Comparison of ENCODE assay signal across 10 cellular contexts in the genomic region with DNA sequence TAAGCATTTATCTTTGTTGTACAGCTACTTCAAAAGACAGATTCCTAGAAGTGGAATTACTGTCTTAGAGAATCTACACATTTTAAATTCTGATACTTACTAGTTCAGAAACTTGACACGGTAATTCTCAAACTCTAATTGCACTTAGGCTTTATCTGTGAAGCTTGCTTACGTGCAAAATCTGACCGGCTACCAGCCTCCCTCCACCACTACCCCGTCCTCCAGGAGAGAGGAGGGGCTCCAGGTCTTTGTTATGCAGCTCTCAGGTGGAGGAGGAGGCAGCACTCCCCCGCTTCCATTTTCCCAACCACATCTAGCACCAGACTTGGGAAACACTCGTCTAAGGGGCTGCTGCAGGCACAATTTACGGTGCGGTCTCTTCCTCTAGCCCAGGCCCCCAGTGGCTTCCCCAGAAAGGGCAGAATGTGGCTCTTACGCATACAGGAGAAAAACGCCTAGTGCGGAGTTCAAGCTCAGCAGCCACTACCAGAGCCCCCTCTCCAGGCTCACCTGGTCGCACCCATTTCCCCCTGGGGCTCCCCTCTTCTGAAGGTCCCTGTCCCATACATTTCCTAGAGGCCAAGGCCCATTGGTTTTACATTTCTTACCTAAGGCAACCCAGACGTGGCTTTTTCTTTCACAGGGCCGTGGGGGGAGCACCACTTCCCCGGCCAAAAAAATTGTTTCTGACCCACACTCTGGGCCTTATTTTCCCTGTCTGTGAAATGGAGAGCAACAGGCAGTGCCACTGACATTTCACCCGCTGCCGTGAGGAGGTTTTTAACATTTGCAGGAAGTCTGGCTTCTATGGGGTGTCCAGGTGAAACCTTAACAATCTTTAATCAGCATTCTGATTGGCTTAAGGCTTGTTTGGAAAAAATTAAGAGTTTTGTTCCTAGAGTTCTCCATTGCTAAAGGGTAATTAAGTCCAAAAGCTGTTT. TPM values are rescaled to one million over a fixed set of nuclear protein-coding genes. Genes with fewer than 3 reads are reported as not detected.
DNase-seq lines count a peak whose midpoint lies in the region; ATAC-seq and TF ChIP-seq lines count a peak whose summit lies in the region.
"Had no signal": no experiment of that assay in that cellular context is flagged by ENCODE, and none has a peak within 500 bp of the region (broad histone marks: within the 10 kb centered on the region; RNA-seq: fewer than 3 reads in every experiment).

No MANE protein-coding gene starts in this region.

- no peak for DNase-seq in T-helper 1 cell
- peak; percentile 78 for DNase-seq in WTC11 (ENCODE audit: low spot score)
- DNase-seq in islet precursor cell = peak; percentile 90
- DNase-seq in cerebellum (ENCODE audit: low spot score) = no peak
- DNase-seq: SHP77 had no signal

- H3K9ac ChIP-seq in stomach smooth muscle (ENCODE audit: low read length in 2 of 2) = peak overlapping the region; percentile 38 to 66

- no peak for TF ChIP-seq CTCF in WTC11 (IDR thresholded peaks at IDR 0.05)

- H3K36me3 Mint-ChIP-seq in T-helper 1 cell treated with Interleukin-12 subunit alpha and Interleukin-12 subunit beta and Interleukin-4 antibody, amounts not matched to agents 30 μg/mL and 1 μg/mL, for 36 hours (ENCODE audit: low read depth) = peaks cover 16% of the 10 kb centered on the region
- peaks cover 10% of the 10 kb centered on the region for H3K36me3 Mint-ChIP-seq in WTC11

- peak overlapping the region; percentile 98 for H3K27ac Mint-ChIP-seq in T-helper 1 cell treated with Interleukin-12 subunit alpha and Interleukin-12 subunit beta and Interleukin-4 antibody, amounts not matched to agents 30 μg/mL and 1 μg/mL, for 36 hours
- H3K27ac Mint-ChIP-seq in WTC11 = peak overlapping the region; percentile 99

- no peaks in the 10 kb centered on the region for H3K27me3 ChIP-seq in stomach smooth muscle (ENCODE audit: control insufficient read depth in 1 of 2, insufficient read depth in 2 of 2, low read length in 2 of 2)

- peak overlapping the region; percentile 85 for H3K27ac ChIP-seq in stomach smooth muscle (ENCODE audit: low read length)

- H3K36me3 ChIP-seq in stomach smooth muscle (ENCODE audit: control insufficient read depth in 2 of 2, insufficient read depth in 2 of 2, low read length in 2 of 2) = no peaks in the 10 kb centered on the region

- H3K4me1 ChIP-seq in stomach smooth muscle (ENCODE audit: control insufficient read depth, insufficient read depth, low read length) = peaks cover 26% of the 10 kb centered on the region

- H3K9me3 ChIP-seq in stomach smooth muscle (ENCODE audit: control insufficient read depth in 2 of 2, low read length in 2 of 2) = no peaks in the 10 kb centered on the region

- POLR2A ChIA-PET in WTC11 (lab: Charles Lee) = interaction anchor here (0.6 to 5.8 kb wide), 10 partner anchors 9 to 264 kb away, joined by 3 to 54 read pairs (median 4); a partner anchor contains a TSS

- CTCF ChIA-PET in WTC11 (lab: Charles Lee) = interaction anchor here (0.6 to 3.5 kb wide), 16 partner anchors 10 to 369 kb away, joined by 3 to 32 read pairs (median 4); a partner anchor contains a TSS

- H3K4me3 Mint-ChIP-seq in T-helper 1 cell treated with Interleukin-12 subunit alpha and Interleukin-12 subunit beta and Interleukin-4 antibody, amounts not matched to agents 30 μg/mL and 1 μg/mL, for 36 hours = peak overlapping the region; percentile 84
- H3K4me3 Mint-ChIP-seq in WTC11 = peak overlapping the region; percentile 80

- H3K4me3 ChIP-seq in stomach smooth muscle (ENCODE audit: low read length in 2 of 2) = no peak overlapping the region

- no peaks in the 10 kb centered on the region for H3K27me3 Mint-ChIP-seq in T-helper 1 cell treated with Interleukin-12 subunit alpha and Interleukin-12 subunit beta and Interleukin-4 antibody, amounts not matched to agents 30 μg/mL and 1 μg/mL, for 36 hours (ENCODE audit: low read depth)
- H3K27me3 Mint-ChIP-seq in WTC11 (ENCODE audit: low read depth) = no peaks in the 10 kb centered on the region

- peak; percentile 67 for ATAC-seq in WTC11
- ATAC-seq in GM19328 (IDR thresholded peaks at IDR 0.05; ENCODE audit: unreplicated experiment) = no peak
- ATAC-seq in HG03175 (IDR thresholded peaks at IDR 0.05; ENCODE audit: unreplicated experiment) = no peak

- no peaks in the 10 kb centered on the region for H3K9me3 Mint-ChIP-seq in T-helper 1 cell treated with Interleukin-12 subunit alpha and Interleukin-12 subunit beta and Interleukin-4 antibody, amounts not matched to agents 30 μg/mL and 1 μg/mL, for 36 hours
- peaks cover 4% of the 10 kb centered on the region; the same call in 1 of the 2 replicates for H3K9me3 Mint-ChIP-seq in WTC11

- H3K4me1 Mint-ChIP-seq in T-helper 1 cell treated with Interleukin-12 subunit alpha and Interleukin-12 subunit beta and Interleukin-4 antibody, amounts not matched to agents 30 μg/mL and 1 μg/mL, for 36 hours (ENCODE audit: low read depth) = peaks cover 33% of the 10 kb centered on the region
- H3K4me1 Mint-ChIP-seq in WTC11 = peaks cover 59% of the 10 kb centered on the region

TF ChIP-seq in WTC11, 78 proteins besides CTCF, POLR2A, EP300 and RAD21:
- TF ChIP-seq ZNF317 (CRISPR knock-in tag; IDR thresholded peaks at IDR 0.05; ENCODE audit: borderline replicate concordance, low read depth) = no peak
- TF ChIP-seq ZNF232 (CRISPR knock-in tag; IDR thresholded peaks at IDR 0.05) = 0 out of 2 replicates have a peak, but pooled peaks have one; percentile 39
- no peak for TF ChIP-seq ESRRA (CRISPR knock-in tag; IDR thresholded peaks at IDR 0.05; ENCODE audit: borderline replicate concordance)
- TF ChIP-seq CBFB (CRISPR knock-in tag; IDR thresholded peaks at IDR 0.05; ENCODE audit: low read depth) = no peak
- TF ChIP-seq TEAD1 (CRISPR knock-in tag; IDR thresholded peaks at IDR 0.05) = peak; percentile 16; the same call in 1 of the 2 replicates
- peak; percentile 59 for TF ChIP-seq SP1 (CRISPR knock-in tag; conservative IDR thresholded peaks at IDR 0.05)
- 0 out of 2 replicates have a peak, but pooled peaks have one; percentile 27 for TF ChIP-seq CREM (CRISPR knock-in tag; IDR thresholded peaks at IDR 0.05)
- TF ChIP-seq MXD4 (CRISPR knock-in tag; IDR thresholded peaks at IDR 0.05; ENCODE audit: borderline replicate concordance) = no peak
- TF ChIP-seq, protein P1, sequence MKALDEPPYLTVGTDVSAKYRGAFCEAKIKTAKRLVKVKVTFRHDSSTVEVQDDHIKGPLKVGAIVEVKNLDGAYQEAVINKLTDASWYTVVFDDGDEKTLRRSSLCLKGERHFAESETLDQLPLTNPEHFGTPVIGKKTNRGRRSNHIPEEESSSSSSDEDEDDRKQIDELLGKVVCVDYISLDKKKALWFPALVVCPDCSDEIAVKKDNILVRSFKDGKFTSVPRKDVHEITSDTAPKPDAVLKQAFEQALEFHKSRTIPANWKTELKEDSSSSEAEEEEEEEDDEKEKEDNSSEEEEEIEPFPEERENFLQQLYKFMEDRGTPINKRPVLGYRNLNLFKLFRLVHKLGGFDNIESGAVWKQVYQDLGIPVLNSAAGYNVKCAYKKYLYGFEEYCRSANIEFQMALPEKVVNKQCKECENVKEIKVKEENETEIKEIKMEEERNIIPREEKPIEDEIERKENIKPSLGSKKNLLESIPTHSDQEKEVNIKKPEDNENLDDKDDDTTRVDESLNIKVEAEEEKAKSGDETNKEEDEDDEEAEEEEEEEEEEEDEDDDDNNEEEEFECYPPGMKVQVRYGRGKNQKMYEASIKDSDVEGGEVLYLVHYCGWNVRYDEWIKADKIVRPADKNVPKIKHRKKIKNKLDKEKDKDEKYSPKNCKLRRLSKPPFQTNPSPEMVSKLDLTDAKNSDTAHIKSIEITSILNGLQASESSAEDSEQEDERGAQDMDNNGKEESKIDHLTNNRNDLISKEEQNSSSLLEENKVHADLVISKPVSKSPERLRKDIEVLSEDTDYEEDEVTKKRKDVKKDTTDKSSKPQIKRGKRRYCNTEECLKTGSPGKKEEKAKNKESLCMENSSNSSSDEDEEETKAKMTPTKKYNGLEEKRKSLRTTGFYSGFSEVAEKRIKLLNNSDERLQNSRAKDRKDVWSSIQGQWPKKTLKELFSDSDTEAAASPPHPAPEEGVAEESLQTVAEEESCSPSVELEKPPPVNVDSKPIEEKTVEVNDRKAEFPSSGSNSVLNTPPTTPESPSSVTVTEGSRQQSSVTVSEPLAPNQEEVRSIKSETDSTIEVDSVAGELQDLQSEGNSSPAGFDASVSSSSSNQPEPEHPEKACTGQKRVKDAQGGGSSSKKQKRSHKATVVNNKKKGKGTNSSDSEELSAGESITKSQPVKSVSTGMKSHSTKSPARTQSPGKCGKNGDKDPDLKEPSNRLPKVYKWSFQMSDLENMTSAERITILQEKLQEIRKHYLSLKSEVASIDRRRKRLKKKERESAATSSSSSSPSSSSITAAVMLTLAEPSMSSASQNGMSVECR (CRISPR knock-in tag; IDR thresholded peaks at IDR 0.05; ENCODE audit: borderline replicate concordance) = peak; percentile 23; the same call in 1 of the 2 replicates
- TF ChIP-seq HMGA2 (CRISPR knock-in tag; IDR thresholded peaks at IDR 0.05) = no peak

RNA-seq across cellular contexts. Expression of a gene that starts 1.6 kb away (rescaled TPM):
- 71.1 to 88.9 TPM (median 80.3 TPM) in 3 replicates for total RNA-seq in WTC11 (2021)
- 14.2 TPM for total RNA-seq in cerebellum

RNA-seq across cellular contexts. Expression of a gene that starts 30.5 kb away (rescaled TPM):
- total RNA-seq in WTC11 (2021) (52.5 to 57.7 TPM (median 54.7 TPM) in 3 replicates), cerebellum (0.36 TPM)
- total RNA-seq: H4 had no signal

RNA-seq across cellular contexts. Expression of a gene that starts 33.7 kb away (rescaled TPM):
- 83.2 to 89.4 TPM (median 88.4 TPM) in 3 replicates for total RNA-seq in WTC11 (2021)
- total RNA-seq in cerebellum = 21.7 TPM

Comparison
In these comparisons a context has a peak if more than half of its experiments do, and no peak if none do; other contexts are left out.
1. DNase-seq: peak in WTC11 (single experiment) and islet precursor cell (single experiment); none in T-helper 1 cell (0 of 5) and cerebellum (single experiment).
2. RNA of a gene that starts 30.5 kb away (total RNA-seq): 52.5 to 57.7 TPM in WTC11; 0.36 TPM in cerebellum (single experiment); every median in the first group is over 10 times any median in the second.